ENCODE assay signal across 14 cellular contexts in genomic region chr4:151238477-151238876, GRCh38. TPM values are rescaled to one million over a fixed set of nuclear protein-coding genes. Genes with fewer than 3 reads are reported as not detected.
DNase-seq lines count a peak whose midpoint lies in the region; ATAC-seq and TF ChIP-seq lines count a peak whose summit lies in the region.
"Had no signal": no experiment of that assay in that cellular context is flagged by ENCODE, and none has a peak within 500 bp of the region (broad histone marks: within the 10 kb centered on the region; RNA-seq: fewer than 3 reads in every experiment).

No MANE protein-coding gene starts in this region.

- ATAC-seq in activated naive CD4-positive, alpha-beta T cell treated with anti-CD3 and anti-CD28 coated beads, Interleukin-2, amount 50 U/mL, for 72 hours = no peak

- H3K27me3 ChIP-seq in hepatocyte (no peaks in the 10 kb centered on the region), thyroid gland (no peaks in the 10 kb centered on the region)

- H3K27ac ChIP-seq in hepatocyte (no peak overlapping the region), thyroid gland (no peak overlapping the region)
- H3K27ac ChIP-seq: 22Rv1 had no signal

- no peaks in the 10 kb centered on the region for H3K4me1 ChIP-seq in hepatocyte (ENCODE audit: insufficient read depth)
- peaks cover 13% of the 10 kb centered on the region in 2 donors for H3K4me1 ChIP-seq in thyroid gland

- H3K4me2 ChIP-seq in hepatocyte = no peak overlapping the region

- DNase-seq in DMS53 (lab: John Stamatoyannopoulos, UW) = peak; percentile 9
- no peak for DNase-seq in DMS53 treated with DMSO at 0.1 percent for 48 hours (lab: John Stamatoyannopoulos, UW; ENCODE audit: unreplicated experiment)
- peak; percentile 50 to 52 for DNase-seq in cardiac fibroblast (ENCODE audit: low read depth in 2 of 2)
- DNase-seq in hepatocyte (ENCODE audit: low spot score) = peak; percentile 20
- peak; percentile 33 to 34 for DNase-seq in thyroid gland
- no peak for DNase-seq in activated naive CD4-positive, alpha-beta T cell treated with anti-CD3 and anti-CD28 coated beads, Interleukin-2, amount 50 U/mL, for 72 hours (ENCODE audit: low spot score in 2 of 2)
- no peak for DNase-seq in SHP77 treated with DMSO at 0.1 percent for 48 hours (lab: John Stamatoyannopoulos, UW)
- no peak for DNase-seq in KBM-7
- DNase-seq: activated T-cell treated with anti-CD3 and anti-CD28 coated beads, Interleukin-2, amount 50 U/mL, for 48 hours; KG1; SHP77 had no signal

- TF ChIP-seq CTCF in cardiac fibroblast (IDR thresholded peaks at IDR 0.05; ENCODE audit: low read depth, low read length) (no peak), hepatocyte (IDR thresholded peaks at IDR 0.05; ENCODE audit: poor library complexity) (peak; percentile 42), thyroid gland (IDR thresholded peaks at IDR 0.05) (peak in 4 of 6 experiments; percentile 18 to 56 (median 40))

- no peak overlapping the region for H3K4me3 ChIP-seq in cardiac fibroblast (replicated peaks in 1 of 2; ENCODE audit: low read depth in 2 of 2, low read length in 2 of 2)
- H3K4me3 ChIP-seq in hepatocyte = no peak overlapping the region
- H3K4me3 ChIP-seq in thyroid gland (replicated peaks in 1 of 3) = no peak overlapping the region
- H3K4me3 ChIP-seq: lung had no signal

- H3K36me3 ChIP-seq in hepatocyte (replicated peaks; ENCODE audit: insufficient read depth, low read depth) = no peaks in the 10 kb centered on the region
- no peaks in the 10 kb centered on the region for H3K36me3 ChIP-seq in thyroid gland

- TF ChIP-seq POLR2A in thyroid gland (IDR thresholded peaks at IDR 0.05) = no peak

- in situ Hi-C loops in KBM-7 (cut with MboI; ENCODE audit: low pct_unique_long_range_greater_than_20kb, low sequenced_read_pairs) = no loop called here

- no peaks in the 10 kb centered on the region for H3K9me2 ChIP-seq in hepatocyte (replicated peaks; ENCODE audit: insufficient read depth)

- intact Hi-C loops in thyroid gland (cut with DNase I) = no loop called here

- no peaks in the 10 kb centered on the region for H3K36me3 Mint-ChIP-seq in activated naive CD4-positive, alpha-beta T cell treated with anti-CD3 and anti-CD28 coated beads, Interleukin-2, amount 50 U/mL, for 72 hours

- no peaks in the 10 kb centered on the region for H4K20me1 ChIP-seq in hepatocyte (ENCODE audit: insufficient read depth, poor library complexity, severe bottlenecking)

- no peaks in the 10 kb centered on the region for H3K9me3 ChIP-seq in hepatocyte (ENCODE audit: low read depth)
- no peaks in the 10 kb centered on the region for H3K9me3 ChIP-seq in thyroid gland

- H2AFZ ChIP-seq in hepatocyte = no peak overlapping the region

- no peaks in the 10 kb centered on the region for H3K9me3 Mint-ChIP-seq in activated naive CD4-positive, alpha-beta T cell treated with anti-CD3 and anti-CD28 coated beads, Interleukin-2, amount 50 U/mL, for 72 hours

- 48% methylated on average over 3 of the region's 3 CpGs for WGBS in hepatocyte (ENCODE audit: low lambda C conversion rate, missing lambda C conversion rate)
- 10 to 18% methylated on average over 3 of the region's 3 CpGs for WGBS in thyroid gland, 2 donors

- H3K79me2 ChIP-seq in hepatocyte = peaks cover 49% of the 10 kb centered on the region

- no peak overlapping the region for H3K27ac Mint-ChIP-seq in activated naive CD4-positive, alpha-beta T cell treated with anti-CD3 and anti-CD28 coated beads, Interleukin-2, amount 50 U/mL, for 72 hours

RNA-seq across cellular contexts. Expression of gene PRSS48, which starts 38.5 kb away (rescaled TPM):
- not detected in 2 replicates for total RNA-seq in hepatocyte
- 0.43 and 0.79 TPM in 2 replicates for polyA plus RNA-seq in hepatocyte
- not detected for total RNA-seq in thyroid gland
- total RNA-seq in activated naive CD4-positive, alpha-beta T cell treated with anti-CD3 and anti-CD28 coated beads, Interleukin-2, amount 50 U/mL, for 72 hours = not detected
- total RNA-seq: lung, posterior vena cava had no signal
- polyA plus RNA-seq: lung had no signal

Comparison
In these comparisons a context has a peak if more than half of its experiments do, and no peak if none do; other contexts are left out.
1. DNase-seq: peak in DMS53 (single experiment), cardiac fibroblast (2 of 2), hepatocyte (single experiment) and thyroid gland (2 of 2); none in DMS53 treated with DMSO at 0.1 percent for 48 hours (single experiment), activated naive CD4-positive, alpha-beta T cell treated with anti-CD3 and anti-CD28 coated beads, Interleukin-2, amount 50 U/mL, for 72 hours (0 of 2), SHP77 treated with DMSO at 0.1 percent for 48 hours (single experiment) and KBM-7 (single experiment).